32 cellular contexts compared by ENCODE assay signal in genomic region chrX:122184791-122185190, GRCh38.
"Had no signal": no experiment of that assay in that cellular context is flagged by ENCODE, and none has a peak within 500 bp of the region (broad histone marks: within the 10 kb centered on the region; RNA-seq: fewer than 3 reads in every experiment).

No MANE protein-coding gene starts in this region.

- H3K36me3 ChIP-seq: adrenal gland, ascending aorta, brain microvascular endothelial cell, breast epithelium, cardiac muscle cell had no signal

- H3K4me1 ChIP-seq: adrenal gland, ascending aorta, body of pancreas, breast epithelium had no signal

- FAIRE-seq: bronchial epithelial cell had no signal

- H3K27ac ChIP-seq: adrenal gland, ascending aorta, body of pancreas, brain microvascular endothelial cell, breast epithelium, cardiac muscle cell had no signal

- H3K9me3 ChIP-seq: adrenal gland, ascending aorta, body of pancreas had no signal

- ATAC-seq: activated naive CD4-positive, alpha-beta T cell treated with anti-CD3 and anti-CD28 coated beads, Interleukin-2, amount 50 U/mL, for 72 hours; activated naive CD8-positive, alpha-beta T cell treated with anti-CD3 and anti-CD28 coated beads, Interleukin-2, amount 50 U/mL, for 24 hours; activated T-cell treated with anti-CD3 and anti-CD28 coated beads, Interleukin-2, amount 50 U/mL, for 4 hours; activated T-cell treated with anti-CD3 and anti-CD28 coated beads, Interleukin-2, amount 50 U/mL, for 72 hours; activated T-helper 17 cell treated with anti-CD3 and anti-CD28 coated beads, Interleukin-2, amount 50 U/mL, for 72 hours; body of pancreas had no signal

- H3K4me3 ChIP-seq: adrenal gland, ascending aorta, body of pancreas, breast epithelium, cardiac muscle cell had no signal

- DNase-seq: activated effector memory CD4-positive, alpha-beta T cell treated with anti-CD3 and anti-CD28 coated beads, Interleukin-2, amount 50 U/mL, for 16 hours; activated effector memory CD4-positive, alpha-beta T cell treated with Interleukin-2 at 50 U/mL for 16 hours; activated gamma-delta T cell; activated gamma-delta T cell treated with Interleukin-2 at 50 U/mL for 16 hours; activated naive CD4-positive, alpha-beta T cell; activated naive CD4-positive, alpha-beta T cell treated with anti-CD3 and anti-CD28 coated beads for 36 hours; activated naive CD4-positive, alpha-beta T cell treated with anti-CD3 and anti-CD28 coated beads, Interleukin-2, amount 10 ng/mL, durations not matched to agents 7 days and 5 days; activated naive CD4-positive, alpha-beta T cell treated with anti-CD3 and anti-CD28 coated beads, Interleukin-2, amount 50 U/mL, for 16 hours; activated naive CD4-positive, alpha-beta T cell treated with Interleukin-2 at 50 U/mL for 16 hours; activated naive CD8-positive, alpha-beta T cell treated with anti-CD3 and anti-CD28 coated beads for 36 hours; activated naive CD8-positive, alpha-beta T cell treated with anti-CD3 and anti-CD28 coated beads, Interleukin-2, amount 10 ng/mL, durations not matched to agents 7 days and 5 days; activated naive CD8-positive, alpha-beta T cell treated with anti-CD3 and anti-CD28 coated beads, Interleukin-2, amount 50 U/mL, for 24 hours; activated T-cell treated with anti-CD3 and anti-CD28 coated beads, Interleukin-2, amount 50 U/mL, for 24 hours; activated T-cell treated with anti-CD3 and anti-CD28 coated beads, Interleukin-2, amount 50 U/mL, for 4 hours; activated T-cell treated with anti-CD3 and anti-CD28 coated beads, Interleukin-2, amount 50 U/mL, for 48 hours; activated T-cell treated with anti-CD3 and anti-CD28 coated beads, Interleukin-2, amount 50 U/mL, for 72 hours; adrenal gland; amniotic stem cell; amygdala; anterior cingulate cortex; aorta; body of pancreas; brain microvascular endothelial cell; caudate nucleus; central memory CD4-positive, alpha-beta T cell; cerebellar nuclear complex had no signal
